8 cellular contexts compared by ENCODE assay signal in the genomic region with DNA sequence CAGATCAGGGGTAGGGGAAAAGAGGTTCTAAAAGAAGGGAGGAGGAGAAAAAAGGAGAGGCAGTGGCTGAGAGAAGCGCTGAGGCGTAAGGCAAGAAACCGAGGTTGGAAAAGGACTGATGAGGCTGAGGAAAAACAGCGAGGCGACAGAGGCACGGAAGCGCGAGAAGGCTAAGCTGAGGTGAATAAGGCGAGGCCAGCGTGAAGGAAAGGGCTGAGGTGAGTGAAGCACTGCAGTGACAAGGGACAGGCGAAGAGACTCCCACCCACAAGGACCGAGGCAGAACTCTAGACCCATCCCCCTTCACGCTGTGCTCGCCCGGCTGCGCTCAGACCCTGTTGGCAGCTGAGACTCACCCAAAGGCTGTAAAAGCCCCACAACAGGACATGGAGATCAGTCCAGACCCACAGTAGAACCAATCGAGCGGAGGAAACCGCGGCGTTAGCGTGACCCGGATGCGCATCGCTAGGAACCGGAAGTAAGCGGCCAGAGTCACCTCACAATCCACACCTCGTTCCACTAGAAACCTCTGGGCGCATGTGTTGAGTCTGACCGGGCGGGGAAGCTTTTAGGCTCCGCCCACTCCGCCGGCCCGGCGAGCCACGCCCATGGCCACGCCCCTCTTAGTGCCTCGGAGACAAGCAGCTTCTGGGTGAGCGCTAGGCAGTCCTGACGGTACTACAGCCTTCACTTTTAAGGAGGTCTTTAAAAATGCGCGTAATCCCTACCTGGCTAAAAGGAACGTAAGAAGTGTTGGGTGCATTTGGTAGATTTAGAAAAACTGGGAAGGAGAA. TPM values are rescaled to one million over a fixed set of nuclear protein-coding genes. Genes with fewer than 3 reads are reported as not detected.
DNase-seq lines count a peak whose midpoint lies in the region; ATAC-seq and TF ChIP-seq lines count a peak whose summit lies in the region.

Gene EYA3 (minus strand): TSS at position 443 of the 794 bp plus-strand sequence. CDS start 30,584 bp downstream, outside the sequence.

- H3K4me1 ChIP-seq in PC-3 (ENCODE audit: insufficient read depth, low read length) (peaks cover 22% of the 10 kb centered on the region), mucosa of descending colon (ENCODE audit: low read depth) (peaks cover 18% of the 10 kb centered on the region)

- CTCF ChIA-PET in PC-3 (lab: Charles Lee) = interaction anchor here (0.6 to 1.3 kb wide), 4 partner anchors 47 to 120 kb away, joined by 3 to 8 read pairs (median 3); no protein-coding TSS in a partner anchor

- H3K4me2 ChIP-seq in PC-3 (ENCODE audit: low read length) = peak within 1 kb of the TSS; percentile 90

- H3K9me3 ChIP-seq in PC-3 (ENCODE audit: low read length) = no peaks in the 10 kb centered on the region
- H3K9me3 ChIP-seq in mucosa of descending colon = no peaks in the 10 kb centered on the region

- intact Hi-C loops in PC-3 (cut with micrococcal nuclease) (loop anchor here (5.0 kb wide), 2 partner anchors 51 to 231 kb away; no protein-coding TSS in a partner anchor), mucosa of descending colon (cut with DNase I, micrococcal nuclease) (no loop called here)

- peak within 1 kb of the TSS; percentile 82 for H3K4me3 ChIP-seq in PC-3 (ENCODE audit: low read length)
- H3K4me3 ChIP-seq in mucosa of descending colon = peak within 1 kb of the TSS; percentile 47

- H3K9ac ChIP-seq in PC-3 (ENCODE audit: low read length) = peak within 1 kb of the TSS; percentile 87

- peak within 1 kb of the TSS; percentile 76 for H2AFZ ChIP-seq in PC-3 (ENCODE audit: low read length)

- H3K27ac ChIP-seq in PC-3 (ENCODE audit: low read length) (peak within 1 kb of the TSS; percentile 75), epithelial cell of prostate (peak within 1 kb of the TSS; percentile 84)

- H4K20me1 ChIP-seq in PC-3 (ENCODE audit: low read length) = no peaks in the 10 kb centered on the region

- ATAC-seq in GM21576 (IDR thresholded peaks at IDR 0.05; ENCODE audit: unreplicated experiment) (peak; percentile 84), PC-3 (peak; percentile 92), mucosa of descending colon (peak; percentile 99)

- H3K9me2 ChIP-seq in PC-3 (replicated peaks; ENCODE audit: low read length) = no peaks in the 10 kb centered on the region

- no peak for TF ChIP-seq RAD21 in Ishikawa (IDR thresholded peaks at IDR 0.05; ENCODE audit: low read depth)

- peaks cover 3% of the 10 kb centered on the region for H3F3A ChIP-seq in PC-3 (ENCODE audit: low read length, unreplicated experiment)

- no peaks in the 10 kb centered on the region for H3K36me3 ChIP-seq in PC-3 (ENCODE audit: low read depth, low read length)
- no peaks in the 10 kb centered on the region for H3K36me3 ChIP-seq in mucosa of descending colon (ENCODE audit: low read depth)

- BruUV-seq in PC-3 (replicated peaks; lab: Mats Ljungman, UMichigan) = TSS peak; percentile 58

- H3K79me2 ChIP-seq in PC-3 (ENCODE audit: low read length) = peaks cover 48% of the 10 kb centered on the region

- DNase-seq in DMS114 treated with DMSO at 0.1 percent for 48 hours (lab: John Stamatoyannopoulos, UW; ENCODE audit: unreplicated experiment) (peak; percentile 97), PC-3 (peak; percentile 98), activated T-cell treated with anti-CD3 and anti-CD28 coated beads for 48 hours (ENCODE audit: low read depth) (peak; percentile 100), epithelial cell of prostate (ENCODE audit: low read depth, low spot score) (peak; percentile 91), mucosa of descending colon (peak; percentile 98 to 100 (median 100))
- peak; percentile 97 for DNase-seq in stimulated activated CD8-positive, alpha-beta memory T cell treated with anti-CD3 and anti-CD28 coated beads, Interleukin-4, amount 100 ng/mL, for 24 hours (ENCODE audit: low read depth)

- no peak for TF ChIP-seq EP300 in Ishikawa (IDR thresholded peaks at IDR 0.05; ENCODE audit: borderline replicate concordance)

- POLR2A ChIA-PET in PC-3 (lab: Charles Lee; ENCODE audit: unreplicated experiment) = interaction anchor here (0.6 to 0.9 kb wide), 4 partner anchors 9 to 151 kb away, joined by 3 to 5 read pairs (median 4); no protein-coding TSS in a partner anchor

- H3K27me3 ChIP-seq in PC-3 (ENCODE audit: low read length) = no peaks in the 10 kb centered on the region

- no peak for TF ChIP-seq CTCF in PC-3 (conservative IDR thresholded peaks at IDR 0.05; ENCODE audit: low read depth, low read length)
- no peak for TF ChIP-seq CTCF in mucosa of descending colon (IDR thresholded peaks at IDR 0.05)

TF ChIP-seq in Ishikawa, 13 proteins besides CTCF, POLR2A, EP300 and RAD21:
- peak; percentile 89 for TF ChIP-seq MAX (IDR thresholded peaks at IDR 0.05)
- TF ChIP-seq FOXM1 (IDR thresholded peaks at IDR 0.05; ENCODE audit: borderline replicate concordance, low read depth) = no peak
- TF ChIP-seq USF1 (IDR thresholded peaks at IDR 0.05) = peak; percentile 38; the same call in 1 of the 2 replicates
- 0 out of 2 replicates have a peak, but pooled peaks have one; percentile 43 for TF ChIP-seq YY1 (IDR thresholded peaks at IDR 0.05; ENCODE audit: low read depth)
- TF ChIP-seq TAF1 (IDR thresholded peaks at IDR 0.05; ENCODE audit: low read depth) = peak; percentile 82
- TF ChIP-seq CEBPB (IDR thresholded peaks at IDR 0.05) = no peak
- no peak for TF ChIP-seq TCF12 (IDR thresholded peaks at IDR 0.05; ENCODE audit: low read depth)
- TF ChIP-seq TEAD4 (IDR thresholded peaks at IDR 0.05) = 0 out of 2 replicates have a peak, but pooled peaks have one; percentile 16

RNA-seq across cellular contexts. Expression of gene EYA3, which starts in this region (rescaled TPM):
- total RNA-seq in PC-3 (2014; rRNA removed) = 17.1 and 17.3 TPM in 2 replicates
- 10 to 100 TPM; 19.2 to 22.8 (median 19.9) TPM for total RNA-seq in mucosa of descending colon

Comparison
In these comparisons a context has a peak if more than half of its experiments do, and no peak if none do; other contexts are left out.
1. Peak in every context shown above with its lines: DNase-seq, ATAC-seq, H3K4me3 ChIP-seq and H3K27ac ChIP-seq.